In the genomic region with DNA sequence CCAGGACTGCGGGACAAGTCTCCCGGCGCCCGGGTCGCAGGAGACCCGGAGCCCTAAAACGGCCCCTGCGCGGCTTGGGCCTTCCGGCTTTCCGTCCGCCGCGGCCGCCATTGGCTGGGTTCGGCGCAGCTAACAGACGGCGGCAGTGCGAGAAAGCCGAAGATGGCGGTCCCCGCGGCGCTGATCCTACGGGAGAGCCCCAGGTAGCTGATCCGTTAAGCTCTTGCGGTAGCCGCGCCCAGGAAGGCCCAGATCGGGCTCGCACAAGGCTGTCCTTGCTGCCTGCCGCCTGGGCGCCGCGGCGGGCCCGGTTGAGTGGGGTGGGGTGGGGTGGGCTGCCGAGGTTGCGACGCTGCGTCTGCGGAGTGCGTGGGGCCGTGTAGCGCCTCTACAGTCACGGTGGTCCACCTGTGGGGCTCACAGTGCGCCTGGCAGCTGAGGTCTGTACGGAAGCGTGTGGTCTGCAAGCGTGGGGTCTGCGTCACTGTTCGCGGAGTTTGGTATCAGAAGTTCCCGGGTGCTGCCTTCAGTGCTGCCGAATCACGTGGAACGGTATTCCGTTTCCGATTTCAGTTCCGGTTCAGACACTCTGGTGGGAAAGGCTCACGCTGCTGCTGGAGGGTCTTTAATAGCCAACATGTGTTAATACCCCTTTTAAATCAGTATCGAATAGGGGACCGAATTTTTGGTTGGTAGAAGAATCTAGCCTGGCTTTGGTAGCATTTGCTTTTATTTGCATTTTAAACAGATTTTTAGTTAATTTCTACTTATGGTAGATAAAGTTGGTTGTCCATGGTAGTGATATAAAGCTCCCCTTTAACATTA, we compare ENCODE assay signal across 8 cellular contexts. TPM values are rescaled to one million over a fixed set of nuclear protein-coding genes. Genes with fewer than 3 reads are reported as not detected.
DNase-seq lines count a peak whose midpoint lies in the region; ATAC-seq and TF ChIP-seq lines count a peak whose summit lies in the region.

A gene (plus strand): TSS at position 135 of the 825 bp plus-strand sequence.

- peak within 1 kb of the TSS; percentile 90 to 96 (median 95) for H3K27ac ChIP-seq in spleen

- H3K4me3 ChIP-seq in AG04449 (ENCODE audit: low read depth, low read length) (peak within 1 kb of the TSS; percentile 96), cardiac fibroblast (replicated peaks in 1 of 2; ENCODE audit: low read depth in 2 of 2, low read length in 2 of 2) (peak within 1 kb of the TSS; percentile 79 to 86), spleen (peak within 1 kb of the TSS; percentile 71 to 84 (median 79))

- ATAC-seq in GM18868 (IDR thresholded peaks at IDR 0.05; ENCODE audit: unreplicated experiment) (peak; percentile 93), HG03103 (IDR thresholded peaks at IDR 0.05; ENCODE audit: low read depth, unreplicated experiment) (peak; percentile 87), activated B cell treated with CpG ODN at 0.5 μM for 24 hours (ENCODE audit: low read depth) (peak; percentile 91)

- H3K36me3 Mint-ChIP-seq in activated B cell treated with CpG ODN at 0.5 μM for 24 hours (ENCODE audit: low read depth) = peaks cover 32% of the 10 kb centered on the region

- intact Hi-C loops in activated B cell treated with CpG ODN at 0.5 μM for 24 hours (cut with micrococcal nuclease) = loop anchor here (1.0 to 10.0 kb wide), 4 partner anchors 9 to 490 kb away; a partner anchor contains a TSS
- intact Hi-C loops in spleen (cut with DNase I; ENCODE audit: low total_unique reads) = no loop called here

- POLR2A ChIA-PET in AG04449 (lab: Yijun Ruan, JAX) = interaction anchor here (1.2 kb wide), 1 partner anchor 9 kb away, joined by 4 read pairs; no protein-coding TSS in a partner anchor
- POLR2A ChIA-PET in activated B cell treated with CpG ODN at 0.5 μM for 24 hours (lab: Charles Lee) = interaction anchor here (0.6 to 3.2 kb wide), 7 partner anchors 10 to 484 kb away, joined by 3 to 57 read pairs (median 4); a partner anchor contains a TSS

- H3K4me1 ChIP-seq in spleen = peaks cover 13 to 52% (median 34%) of the 10 kb centered on the region in 6 donors

- no peaks in the 10 kb centered on the region for H3K27me3 ChIP-seq in spleen (replicated peaks in 1 of 7)

- peaks cover 0 to 32% (median 4%) of the 10 kb centered on the region in 6 donors for H3K36me3 ChIP-seq in spleen

- CTCF ChIA-PET in AG04449 (lab: Yijun Ruan, JAX) = no interaction called here
- CTCF ChIA-PET in activated B cell treated with CpG ODN at 0.5 μM for 24 hours (lab: Charles Lee) = interaction anchor here (1.2 kb wide), 1 partner anchor 9 kb away, joined by 6 read pairs; no protein-coding TSS in a partner anchor

- no peaks in the 10 kb centered on the region for H3K27me3 Mint-ChIP-seq in activated B cell treated with CpG ODN at 0.5 μM for 24 hours

- TF ChIP-seq POLR2A in spleen (IDR thresholded peaks at IDR 0.05) = peak in 1 of 3 donors; percentile 19

- TF ChIP-seq CTCF in AG04449 (IDR thresholded peaks at IDR 0.05; ENCODE audit: insufficient read depth, low read length, missing control alignments) = no peak
- TF ChIP-seq CTCF in activated B cell treated with CpG ODN at 0.5 μM for 24 hours (IDR thresholded peaks at IDR 0.05) = no peak
- no peak for TF ChIP-seq CTCF in cardiac fibroblast (IDR thresholded peaks at IDR 0.05; ENCODE audit: low read depth, low read length)
- TF ChIP-seq CTCF in spleen (IDR thresholded peaks at IDR 0.05 in 8 of 11, conservative IDR thresholded peaks at IDR 0.05 in 3 of 11) = no peak

- peaks cover 36% of the 10 kb centered on the region for H3K4me1 Mint-ChIP-seq in activated B cell treated with CpG ODN at 0.5 μM for 24 hours

- no peaks in the 10 kb centered on the region for H3K9me3 Mint-ChIP-seq in activated B cell treated with CpG ODN at 0.5 μM for 24 hours

- peak; percentile 12 for DNase-seq in AG04449 (ENCODE audit: low read depth, low spot score)
- peak; percentile 78 for DNase-seq in NCI-H226
- peak; percentile 72 for DNase-seq in activated B cell treated with CpG ODN at 0.5 μM for 24 hours
- peak; percentile 84 to 89 for DNase-seq in cardiac fibroblast (ENCODE audit: low read depth in 2 of 2)
- DNase-seq in iris pigment epithelial cell (ENCODE audit: low read depth) = peak; percentile 88
- DNase-seq in spleen = peak; percentile 96

- peak within 1 kb of the TSS; percentile 96 for H3K27ac Mint-ChIP-seq in activated B cell treated with CpG ODN at 0.5 μM for 24 hours

- H3K4me3 Mint-ChIP-seq in activated B cell treated with CpG ODN at 0.5 μM for 24 hours = peak within 1 kb of the TSS; percentile 95

- H3K9me3 ChIP-seq in spleen = no peaks in the 10 kb centered on the region

- WGBS in spleen, 5 donors = 0% methylated on average over 23 to 64 of the region's 64 CpGs

RNA-seq across cellular contexts. Expression of the gene that starts here (rescaled TPM):
- total RNA-seq in activated B cell treated with CpG ODN at 0.5 μM for 24 hours = 35.7 and 44.4 TPM in 2 replicates
- 10 to 100 TPM; 35.5 to 55.4 (median 45.2) TPM for total RNA-seq in spleen
- polyA plus RNA-seq in spleen = 10 to 100 TPM; 16.6 to 36.9 (median 22.5) TPM

Comparison
In these comparisons a context has a peak if more than half of its experiments do, and no peak if none do; other contexts are left out.
1. Peak in every context shown above with its lines: DNase-seq, ATAC-seq, H3K4me3 ChIP-seq and H3K27ac ChIP-seq.
2. DNase-seq: peak in every context shown above with its lines; median percentile 96 in spleen; 88 in iris pigment epithelial cell; 86 in cardiac fibroblast; 78 in NCI-H226; 72 in activated B cell treated with CpG ODN at 0.5 μM for 24 hours; 12 in AG04449.